21 cellular contexts compared by ENCODE assay signal in genomic region chr20:44084439-44084838, GRCh38.
"Had no signal": no experiment of that assay in that cellular context is flagged by ENCODE, and none has a peak within 500 bp of the region (broad histone marks: within the 10 kb centered on the region; RNA-seq: fewer than 3 reads in every experiment).

No MANE protein-coding gene starts in this region.

- H3K27me3 ChIP-seq: SJSA1 had no signal

- H3K27ac ChIP-seq: SJSA1, SK-N-MC had no signal

- H3K9me3 Mint-ChIP-seq: IgD-negative memory B cell had no signal

- H3K27ac Mint-ChIP-seq: IgD-negative memory B cell had no signal

- H3K4me3 ChIP-seq: SJSA1, SK-N-MC had no signal

- H3K36me3 ChIP-seq: SJSA1 had no signal

- H3K36me3 Mint-ChIP-seq: IgD-negative memory B cell had no signal

- H3K9me3 ChIP-seq: SJSA1 had no signal

- FAIRE-seq: RCC 7860 had no signal

- DNase-seq: KBM-7, MV-4-11, NCI-H1048, NCI-H1105, NCI-H1417, NCI-H1436 treated with DMSO at 0.1 percent for 48 hours, NCI-H1694, NCI-H187 treated with DMSO at 0.1 percent for 48 hours, NCI-H2029 treated with DMSO at 0.1 percent for 48 hours, NCI-H2171 treated with DMSO at 0.1 percent for 48 hours, NCI-H345, NCI-H446 treated with DMSO at 0.1 percent for 48 hours, NCI-H510A treated with DMSO at 0.1 percent for 48 hours, NCI-H526, Right ventricle myocardium superior, RPMI8226, SIG-M5 had no signal
